20 cellular contexts compared by ENCODE assay signal in genomic region chr6:39565948-39566347, GRCh38.
"Had no signal": no experiment of that assay in that cellular context is flagged by ENCODE, and none has a peak within 500 bp of the region (broad histone marks: within the 10 kb centered on the region; RNA-seq: fewer than 3 reads in every experiment).

No MANE protein-coding gene starts in this region.

- H3K4me2 ChIP-seq: PC-9 had no signal

- H3K9me3 Mint-ChIP-seq: activated B cell treated with CpG ODN at 0.5 μM for 24 hours; activated CD4-positive, alpha-beta T cell treated with anti-CD3 and anti-CD28 coated beads, Interleukin-2, amount 10 ng/mL, durations not matched to agents 24 days and 14 days; activated T-cell treated with anti-CD3 and anti-CD28 coated beads, Interleukin-2, amount 50 U/mL, for 4 hours; T-cell had no signal

- H3K27me3 Mint-ChIP-seq: activated B cell treated with CpG ODN at 0.5 μM for 24 hours had no signal

- DNase-seq: activated B cell treated with CpG ODN at 0.5 μM for 24 hours; activated CD4-positive, alpha-beta T cell treated with anti-CD3 and anti-CD28 coated beads for 1 hour; activated CD4-positive, alpha-beta T cell treated with anti-CD3 and anti-CD28 coated beads, Interleukin-2, amount 10 ng/mL, durations not matched to agents 24 days and 14 days; activated CD4-positive, alpha-beta T cell treated with anti-CD3 and anti-CD28 coated beads, Interleukin-2, amount 50 U/mL, for 48 hours; activated CD8-positive, alpha-beta memory T cell treated with anti-CD3 and anti-CD28 coated beads for 24 hours; activated effector memory CD4-positive, alpha-beta T cell treated with anti-CD3 and anti-CD28 coated beads, Interleukin-2, amount 50 U/mL, for 16 hours; activated naive CD4-positive, alpha-beta T cell treated with Interleukin-2 at 50 U/mL for 16 hours; activated T-cell treated with anti-CD3 and anti-CD28 coated beads, Interleukin-2, amount 50 U/mL, for 4 hours; NCI-H1105 treated with DMSO at 0.1 percent for 48 hours; NCI-H146; NCI-H187 treated with DMSO at 0.1 percent for 48 hours; NCI-H2081 treated with DMSO at 0.1 percent for 48 hours; NCI-H446; NCI-H526 treated with DMSO at 0.1 percent for 48 hours; PC-9; SIG-M5; T-cell; T-helper 2 cell; T1000 had no signal

- H3K4me3 Mint-ChIP-seq: activated B cell treated with CpG ODN at 0.5 μM for 24 hours; activated CD4-positive, alpha-beta T cell treated with anti-CD3 and anti-CD28 coated beads, Interleukin-2, amount 10 ng/mL, durations not matched to agents 24 days and 14 days; activated naive CD8-positive, alpha-beta T cell; activated T-cell treated with anti-CD3 and anti-CD28 coated beads, Interleukin-2, amount 50 U/mL, for 4 hours; T-cell had no signal

- H3K36me3 Mint-ChIP-seq: activated naive CD8-positive, alpha-beta T cell; T-cell had no signal

- H3K4me1 Mint-ChIP-seq: activated B cell treated with CpG ODN at 0.5 μM for 24 hours; activated CD4-positive, alpha-beta T cell treated with anti-CD3 and anti-CD28 coated beads, Interleukin-2, amount 10 ng/mL, durations not matched to agents 24 days and 14 days; T-cell had no signal

- H3K27ac ChIP-seq: PC-9 had no signal

- H3K27ac Mint-ChIP-seq: activated B cell treated with CpG ODN at 0.5 μM for 24 hours; activated CD4-positive, alpha-beta T cell treated with anti-CD3 and anti-CD28 coated beads, Interleukin-2, amount 10 ng/mL, durations not matched to agents 24 days and 14 days; activated naive CD8-positive, alpha-beta T cell; T-cell had no signal

- H2AFZ ChIP-seq: PC-9 had no signal

- H3K4me3 ChIP-seq: PC-9 had no signal
